8 cellular contexts compared by ENCODE assay signal in genomic region chr5:77015938-77016569, GRCh38. TPM values are rescaled to one million over a fixed set of nuclear protein-coding genes. Genes with fewer than 3 reads are reported as not detected.
DNase-seq lines count a peak whose midpoint lies in the region; ATAC-seq and TF ChIP-seq lines count a peak whose summit lies in the region.

No MANE protein-coding gene starts in this region.

- in situ Hi-C loops in ACHN (cut with HindIII; ENCODE audit: low pct_ligation_motif_present, low pct_unique_long_range_greater_than_20kb, low sequenced_read_pairs) = no loop called here

- H3K4me1 ChIP-seq in Peyer's patch = no peaks in the 10 kb centered on the region

- peak; percentile 41 to 44 for ATAC-seq in stimulated activated naive B cell treated with anti-CD40 and anti-IgM and Interleukin-4, amounts not matched to agents 10 μg/mL and 1 μg/mL and 100 μg/mL, for 72 hours (replicated peaks)
- ATAC-seq in HG03469 (IDR thresholded peaks at IDR 0.05; ENCODE audit: unreplicated experiment) = no peak

- DNase-seq in ACHN (peak; percentile 52), Peyer's patch (no peak), foreskin melanocyte (peak; percentile 49), GM19238 (ENCODE audit: insufficient read length, low spot score) (no peak), activated T-cell treated with anti-CD3 and anti-CD28 coated beads for 4 hours (no peak)
- DNase-seq in stimulated activated naive B cell treated with anti-CD40 and anti-IgM and Interleukin-4, amounts not matched to agents 10 μg/mL and 1 μg/mL and 100 μg/mL, for 72 hours = no peak

- TF ChIP-seq CTCF in GM12875 (IDR thresholded peaks at IDR 0.05; ENCODE audit: borderline replicate concordance, insufficient read depth, low read depth, low read length) = peak; percentile 24; the same call in 1 of the 2 replicates
- TF ChIP-seq CTCF in Peyer's patch (IDR thresholded peaks at IDR 0.05) = peak in 4 of 6 experiments; percentile 6 to 56 (median 46)

- no peaks in the 10 kb centered on the region for H3K36me3 Mint-ChIP-seq in stimulated activated naive B cell treated with anti-CD40 and anti-IgM and Interleukin-4, amounts not matched to agents 10 μg/mL and 1 μg/mL and 100 μg/mL, for 72 hours

- H3K27ac Mint-ChIP-seq in stimulated activated naive B cell treated with anti-CD40 and anti-IgM and Interleukin-4, amounts not matched to agents 10 μg/mL and 1 μg/mL and 100 μg/mL, for 72 hours = no peak overlapping the region

- H3K4me1 Mint-ChIP-seq in stimulated activated naive B cell treated with anti-CD40 and anti-IgM and Interleukin-4, amounts not matched to agents 10 μg/mL and 1 μg/mL and 100 μg/mL, for 72 hours = no peaks in the 10 kb centered on the region

- no peak for TF ChIP-seq POLR2A in Peyer's patch (IDR thresholded peaks at IDR 0.05)

- H3K27me3 Mint-ChIP-seq in stimulated activated naive B cell treated with anti-CD40 and anti-IgM and Interleukin-4, amounts not matched to agents 10 μg/mL and 1 μg/mL and 100 μg/mL, for 72 hours = peaks cover 9 to 24% of the 10 kb centered on the region in 2 donors

- no peak overlapping the region for H3K4me3 ChIP-seq in GM12875 (ENCODE audit: low read depth, low read length)
- H3K4me3 ChIP-seq in Peyer's patch = no peak overlapping the region

- no peak overlapping the region for H3K4me3 Mint-ChIP-seq in stimulated activated naive B cell treated with anti-CD40 and anti-IgM and Interleukin-4, amounts not matched to agents 10 μg/mL and 1 μg/mL and 100 μg/mL, for 72 hours

- H3K27me3 ChIP-seq in Peyer's patch = no peaks in the 10 kb centered on the region

- no peak overlapping the region for H3K27ac ChIP-seq in Peyer's patch

- no peaks in the 10 kb centered on the region for H3K36me3 ChIP-seq in Peyer's patch

- no peaks in the 10 kb centered on the region for H3K9me3 Mint-ChIP-seq in stimulated activated naive B cell treated with anti-CD40 and anti-IgM and Interleukin-4, amounts not matched to agents 10 μg/mL and 1 μg/mL and 100 μg/mL, for 72 hours

- H3K9me3 ChIP-seq in Peyer's patch = no peaks in the 10 kb centered on the region

RNA-seq across cellular contexts. Expression of gene AGGF1, which starts 14.2 kb away (rescaled TPM):
- total RNA-seq in Peyer's patch = 10 to 100 TPM; 45.0 to 52.4 (median 49.6) TPM

Comparison
In these comparisons a context has a peak if more than half of its experiments do, and no peak if none do; other contexts are left out.
1. DNase-seq: peak in ACHN (single experiment) and foreskin melanocyte (single experiment); none in Peyer's patch (0 of 3), stimulated activated naive B cell treated with anti-CD40 and anti-IgM and Interleukin-4, amounts not matched to agents 10 μg/mL and 1 μg/mL and 100 μg/mL, for 72 hours (single experiment), GM19238 (single experiment) and activated T-cell treated with anti-CD3 and anti-CD28 coated beads for 4 hours (single experiment).